ENCODE assay signal across 12 cellular contexts in the genomic region with DNA sequence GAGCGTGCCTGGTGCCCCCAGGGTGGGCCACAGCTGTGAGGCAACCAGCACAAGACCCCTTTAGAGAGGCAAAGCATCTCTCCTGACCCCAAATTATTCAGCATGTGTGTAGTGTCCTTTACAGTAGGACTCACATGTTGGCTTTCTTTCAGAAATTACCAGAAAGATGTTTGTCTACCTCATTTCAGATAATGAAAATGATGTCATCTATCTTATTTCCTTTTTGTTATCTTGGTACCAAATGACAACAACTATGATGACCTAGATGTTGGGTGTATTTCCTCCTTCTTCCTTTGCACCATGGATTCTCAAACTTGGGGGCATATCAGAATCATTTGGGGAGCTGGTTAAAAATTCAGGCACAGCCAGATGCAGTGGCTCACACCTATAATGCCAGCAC. TPM values are rescaled to one million over a fixed set of nuclear protein-coding genes. Genes with fewer than 3 reads are reported as not detected.
DNase-seq lines count a peak whose midpoint lies in the region; ATAC-seq and TF ChIP-seq lines count a peak whose summit lies in the region.
"Had no signal": no experiment of that assay in that cellular context is flagged by ENCODE, and none has a peak within 500 bp of the region (broad histone marks: within the 10 kb centered on the region; RNA-seq: fewer than 3 reads in every experiment).

No MANE protein-coding gene starts in this region.

- no peak for ATAC-seq in activated T-helper 17 cell treated with anti-CD3 and anti-CD28 coated beads, Interleukin-2, amount 50 U/mL, for 72 hours (replicated peaks)
- ATAC-seq in GM21447 (IDR thresholded peaks at IDR 0.05; ENCODE audit: unreplicated experiment) = no peak
- ATAC-seq: A549, HCT116 had no signal

- H3K27ac ChIP-seq in A673 (ENCODE audit: low read depth, low read length, poor library complexity, severe bottlenecking) (peak overlapping the region; percentile 37), C4-2B (peak overlapping the region; percentile 10; the same call in 1 of the 2 replicates), neutrophil (peak overlapping the region; percentile 41), GM23248 (no peak overlapping the region)
- H3K27ac ChIP-seq: A549 had no signal

- intact Hi-C loops in A673 (cut with micrococcal nuclease; ENCODE audit: unreplicated experiment) = no loop called here

- peaks cover 14% of the 10 kb centered on the region for H3F3A ChIP-seq in GM23248 (ENCODE audit: insufficient read depth)

- WGBS in GM23248 (ENCODE audit: low coverage in 1 of 2, low lambda C conversion rate in 2 of 2, missing lambda C conversion rate in 2 of 2), 2 experiments = 88 to 100% methylated on average over 1 of the region's 1 CpG

- H3K4me3 ChIP-seq in A673 (ENCODE audit: low read depth, low read length, poor library complexity, severe bottlenecking) (no peak overlapping the region), neutrophil (ENCODE audit: low read depth in 1 of 2, low read length in 1 of 2) (no peak overlapping the region), GM23248 (no peak overlapping the region)
- H3K4me3 ChIP-seq: A549 had no signal

- H3K9me2 ChIP-seq in GM23248 (ENCODE audit: insufficient read depth) = no peaks in the 10 kb centered on the region

- no peaks in the 10 kb centered on the region for H3K36me3 Mint-ChIP-seq in activated T-helper 17 cell treated with anti-CD3 and anti-CD28 coated beads, Interleukin-2, amount 50 U/mL, for 72 hours (ENCODE audit: low read depth)
- H3K36me3 Mint-ChIP-seq: CD4-positive, CD25-positive, alpha-beta regulatory T cell had no signal

- no peaks in the 10 kb centered on the region for H3K79me2 ChIP-seq in GM23248 (ENCODE audit: insufficient read depth)

- no peaks in the 10 kb centered on the region for H4K20me1 ChIP-seq in GM23248 (ENCODE audit: insufficient read depth)

- no peak overlapping the region for H3K4me2 ChIP-seq in GM23248 (ENCODE audit: unreplicated experiment)
- H3K4me2 ChIP-seq: A549 had no signal

- no peaks in the 10 kb centered on the region for H3K27me3 Mint-ChIP-seq in activated T-helper 17 cell treated with anti-CD3 and anti-CD28 coated beads, Interleukin-2, amount 50 U/mL, for 72 hours

- POLR2A ChIA-PET in A673 (lab: Charles Lee; ENCODE audit: low non-redundant PET) = no interaction called here

- no peaks in the 10 kb centered on the region for H3K27me3 ChIP-seq in A673 (replicated peaks; ENCODE audit: insufficient read depth, low read depth, low read length, poor library complexity)
- no peaks in the 10 kb centered on the region for H3K27me3 ChIP-seq in neutrophil
- H3K27me3 ChIP-seq in GM23248 (replicated peaks; ENCODE audit: insufficient read depth) = no peaks in the 10 kb centered on the region

- H2AFZ ChIP-seq in GM23248 = no peak overlapping the region

- peaks cover 45% of the 10 kb centered on the region for H3K4me1 ChIP-seq in A673 (ENCODE audit: insufficient read depth, low read length, poor library complexity, severe bottlenecking)
- H3K4me1 ChIP-seq in neutrophil (ENCODE audit: control insufficient read depth in 1 of 2, insufficient read depth in 1 of 2, low read depth in 1 of 2, low read length in 1 of 2) = peaks cover 73 to 86% of the 10 kb centered on the region in 2 experiments
- peaks cover 41% of the 10 kb centered on the region for H3K4me1 ChIP-seq in GM23248 (ENCODE audit: insufficient read depth)

- no peak for DNase-seq in A673 (ENCODE audit: low spot score)
- DNase-seq in GM23248 = no peak
- DNase-seq in activated CD4-positive, alpha-beta T cell treated with anti-CD3 and anti-CD28 coated beads, Interleukin-2, amount 50 U/mL, for 48 hours = no peak
- DNase-seq: CD4-positive, CD25-positive, alpha-beta regulatory T cell; IMR-90; KG1 had no signal

- BruUV-seq in A673 (replicated peaks; lab: Mats Ljungman, UMichigan) = no TSS peak

- H3K4me3 Mint-ChIP-seq in activated T-helper 17 cell treated with anti-CD3 and anti-CD28 coated beads, Interleukin-2, amount 50 U/mL, for 72 hours = no peak overlapping the region
- H3K4me3 Mint-ChIP-seq: CD4-positive, CD25-positive, alpha-beta regulatory T cell had no signal

- H3K27ac Mint-ChIP-seq in activated T-helper 17 cell treated with anti-CD3 and anti-CD28 coated beads, Interleukin-2, amount 50 U/mL, for 72 hours = peak overlapping the region; percentile 49
- H3K27ac Mint-ChIP-seq: CD4-positive, CD25-positive, alpha-beta regulatory T cell had no signal

- in situ Hi-C loops in GM23248 (cut with MboI) = no loop called here

- no peaks in the 10 kb centered on the region for H3K9me3 Mint-ChIP-seq in activated T-helper 17 cell treated with anti-CD3 and anti-CD28 coated beads, Interleukin-2, amount 50 U/mL, for 72 hours
- H3K9me3 Mint-ChIP-seq: CD4-positive, CD25-positive, alpha-beta regulatory T cell had no signal

- H3K9me3 ChIP-seq in A673 (ENCODE audit: low read depth, low read length, poor library complexity, severe bottlenecking) (no peaks in the 10 kb centered on the region), neutrophil (no peaks in the 10 kb centered on the region), GM23248 (ENCODE audit: low read depth) (no peaks in the 10 kb centered on the region)
- H3K9me3 ChIP-seq: A549 had no signal

- H3K4me1 Mint-ChIP-seq in activated T-helper 17 cell treated with anti-CD3 and anti-CD28 coated beads, Interleukin-2, amount 50 U/mL, for 72 hours = peaks cover 20% of the 10 kb centered on the region

- CTCF ChIA-PET in A673 (lab: Charles Lee) = no interaction called here

- TF ChIP-seq CTCF in A673 (conservative IDR thresholded peaks at IDR 0.05; ENCODE audit: low read depth, low read length) = no peak
- TF ChIP-seq CTCF in C4-2B (conservative IDR thresholded peaks at IDR 0.05) = no peak
- no peak for TF ChIP-seq CTCF in neutrophil (IDR thresholded peaks at IDR 0.05)

- H3K36me3 ChIP-seq in A673 (ENCODE audit: insufficient read depth, low read length, poor library complexity, severe bottlenecking) (no peaks in the 10 kb centered on the region), neutrophil (peaks cover 8% of the 10 kb centered on the region), GM23248 (ENCODE audit: low read depth) (no peaks in the 10 kb centered on the region)

- no peak overlapping the region for H3K9ac ChIP-seq in GM23248

RNA-seq across cellular contexts. Expression of a gene that starts 50.5 kb away (rescaled TPM):
- 15.7 and 19.2 TPM in 2 replicates for total RNA-seq in A673 (2021)
- total RNA-seq in activated T-helper 17 cell treated with anti-CD3 and anti-CD28 coated beads, Interleukin-2, amount 50 U/mL, for 72 hours = 10 to 100 TPM in 1 of 2 donors, under 1 TPM in 1; 0.82 to 10.6 TPM
- total RNA-seq in GM23248 (2014; rRNA removed; shearing (Covaris generic)) = 2.1 and 7.5 TPM in 2 replicates
- 5.2 and 5.8 TPM in 2 replicates for polyA plus RNA-seq in GM23248 (2016; fragmentation: Nextera tagmentation; extraction: Ambion mirVana)
- polyA plus RNA-seq: CD4-positive, CD25-positive, alpha-beta regulatory T cell had no signal
